Comparison of ENCODE assay signal across 10 cellular contexts in genomic region chr21:29245104-29245643, GRCh38. TPM values are rescaled to one million over a fixed set of nuclear protein-coding genes. Genes with fewer than 3 reads are reported as not detected.
DNase-seq lines count a peak whose midpoint lies in the region; ATAC-seq and TF ChIP-seq lines count a peak whose summit lies in the region.
"Had no signal": no experiment of that assay in that cellular context is flagged by ENCODE, and none has a peak within 500 bp of the region (broad histone marks: within the 10 kb centered on the region; RNA-seq: fewer than 3 reads in every experiment).

No MANE protein-coding gene starts in this region.

- BruUV-seq in IMR-90 (replicated peaks; lab: Mats Ljungman, UMichigan), result no TSS peak

- H3K36me3 ChIP-seq in IMR-90 (ENCODE audit: control insufficient read depth, insufficient read depth, low read length) (no peaks in the 10 kb centered on the region), neutrophil (no peaks in the 10 kb centered on the region)

- peak overlapping the region; percentile 81 for H2AFZ ChIP-seq in IMR-90 (replicated peaks; ENCODE audit: low read length, poor library complexity)

- H3K27me3 ChIP-seq in IMR-90 (ENCODE audit: control insufficient read depth, insufficient read depth, low read length) (no peaks in the 10 kb centered on the region), neutrophil (no peaks in the 10 kb centered on the region)

- H3K9ac ChIP-seq in IMR-90 (ENCODE audit: low read depth, low read length), result no peak overlapping the region

- TF ChIP-seq CTCF in IMR-90 (conservative IDR thresholded peaks at IDR 0.05; ENCODE audit: low read depth, low read length) (no peak), neutrophil (IDR thresholded peaks at IDR 0.05) (no peak)

- DNase-seq in DMS53 (lab: John Stamatoyannopoulos, UW) (peak; percentile 30), DMS53 treated with DMSO at 0.1 percent for 48 hours (lab: John Stamatoyannopoulos, UW; ENCODE audit: unreplicated experiment) (no peak), IMR-90 (peak; percentile 61), anterior cingulate cortex (lab: John Stamatoyannopoulos, UW) (no peak)
- DNase-seq: NCI-H1694 treated with DMSO at 0.1 percent for 48 hours had no signal

- H3K9me1 ChIP-seq in IMR-90 (ENCODE audit: insufficient read depth, low read length), result peaks cover 7% of the 10 kb centered on the region

- ATAC-seq in GM21526 (IDR thresholded peaks at IDR 0.05; ENCODE audit: low FRiP score, unreplicated experiment) (peak; percentile 80), IMR-90 (ENCODE audit: low read depth) (peak; percentile 56), GM19467 (IDR thresholded peaks at IDR 0.05; ENCODE audit: unreplicated experiment) (no peak), HG03175 (IDR thresholded peaks at IDR 0.05; ENCODE audit: unreplicated experiment) (no peak)

- peak overlapping the region; percentile 5 for H2AK9ac ChIP-seq in IMR-90 (replicated peaks; ENCODE audit: low read depth, low read length, poor library complexity)

- peak overlapping the region; percentile 92 for H3K14ac ChIP-seq in IMR-90 (replicated peaks; ENCODE audit: low read depth, low read length)

- H4K8ac ChIP-seq in IMR-90 (ENCODE audit: low read depth in 2 of 2, low read length in 2 of 2), result peak overlapping the region in 1 of 2 experiments; percentile 59; a peak in 2 of 4 replicates

- no peaks in the 10 kb centered on the region for H4K20me1 ChIP-seq in IMR-90 (ENCODE audit: insufficient read depth, low read length)

- no peak overlapping the region for H3K4me3 ChIP-seq in IMR-90 (ENCODE audit: insufficient read depth, low read depth, low read length)
- no peak overlapping the region for H3K4me3 ChIP-seq in neutrophil (ENCODE audit: low read depth in 1 of 2, low read length in 1 of 2)

- H3K18ac ChIP-seq in IMR-90 (ENCODE audit: low read depth, low read length), result peak overlapping the region; percentile 63; the same call in 1 of the 2 replicates

- POLR2A ChIA-PET in IMR-90 (lab: Charles Lee; ENCODE audit: unreplicated experiment), result no interaction called here

- peak overlapping the region; percentile 43 for H4K5ac ChIP-seq in IMR-90 (ENCODE audit: low read depth, low read length)

- H4K91ac ChIP-seq in IMR-90 (ENCODE audit: insufficient read depth, low read depth, low read length), result peak overlapping the region; percentile 20; the same call in 1 of the 2 replicates

- dilution Hi-C loops in IMR-90 (cut with HindIII; ENCODE audit: low sequenced_read_pairs, unreplicated experiment), result no loop called here

- peak overlapping the region; percentile 63; the same call in 2 of the 3 replicates for H2BK15ac ChIP-seq in IMR-90 (ENCODE audit: low read depth, low read length)

- no peak overlapping the region for H3K56ac ChIP-seq in IMR-90 (ENCODE audit: extremely low read depth, insufficient read depth, low read length)

- peak overlapping the region; percentile 45 for H3K4ac ChIP-seq in IMR-90 (ENCODE audit: low read depth, low read length)

- H3K79me1 ChIP-seq in IMR-90 (ENCODE audit: low read depth in 1 of 2, low read length in 2 of 2), result 0 out of 4 replicates have a peak, but pooled peaks cover 0 to 3% of the 10 kb centered on the region in 2 experiments

- H3K4me1 ChIP-seq in IMR-90 (ENCODE audit: control insufficient read depth, insufficient read depth, low read length) (peaks cover 7% of the 10 kb centered on the region), neutrophil (ENCODE audit: control insufficient read depth in 1 of 2, insufficient read depth in 1 of 2, low read depth in 1 of 2, low read length in 1 of 2) (peaks cover 8 to 12% of the 10 kb centered on the region in 2 experiments)

- WGBS in IMR-90 (ENCODE audit: extremely low coverage in 2 of 2, insufficient read length in 1 of 2), 2 experiments, result 31% methylated on average over 2 of the region's 3 CpGs; no CpG with 5 or more reads in 1 of the 2 experiments

- CTCF ChIA-PET in IMR-90 (lab: Yijun Ruan, JAX), result interaction anchor here (0.8 kb wide), 1 partner anchor 20 kb away, joined by 3 read pairs; no protein-coding TSS in a partner anchor

- in situ Hi-C loops in IMR-90 (cut with MboI; ENCODE audit: low sequenced_read_pairs), result no loop called here

- peak overlapping the region; percentile 15; the same call in 1 of the 2 replicates for H3K27ac ChIP-seq in IMR-90 (ENCODE audit: insufficient read depth, low read length)
- peak overlapping the region; percentile 30 for H3K27ac ChIP-seq in neutrophil
- H3K27ac ChIP-seq: 22Rv1 had no signal

- TF ChIP-seq RAD21 in IMR-90 (IDR thresholded peaks at IDR 0.05; ENCODE audit: low read length), result no peak

- no peak for TF ChIP-seq POLR2A in IMR-90 (IDR thresholded peaks at IDR 0.05; ENCODE audit: low read depth, low read length)

- H2BK20ac ChIP-seq in IMR-90 (ENCODE audit: low read depth, low read length), result peak overlapping the region; percentile 85

- H3K23ac ChIP-seq in IMR-90 (ENCODE audit: low read depth, low read length), result peak overlapping the region; percentile 92

- H3K9me3 ChIP-seq in IMR-90 (ENCODE audit: control insufficient read depth, insufficient read depth, low read length) (no peaks in the 10 kb centered on the region), neutrophil (no peaks in the 10 kb centered on the region)

- peak overlapping the region; percentile 56 for H2BK5ac ChIP-seq in IMR-90 (ENCODE audit: low read depth, low read length, poor library complexity, severe bottlenecking)

- H2BK120ac ChIP-seq in IMR-90 (ENCODE audit: low read depth, low read length), result peak overlapping the region; percentile 75

- H3K4me2 ChIP-seq in IMR-90 (ENCODE audit: low read depth, low read length), result peak overlapping the region; percentile 29

- peak overlapping the region; percentile 67; the same call in 1 of the 2 replicates for H2AK5ac ChIP-seq in IMR-90 (ENCODE audit: low read depth, low read length)

- intact Hi-C loops in IMR-90 (cut with micrococcal nuclease), result no loop called here

TF ChIP-seq in IMR-90, 13 proteins besides CTCF, POLR2A, EP300 and RAD21:
- TF ChIP-seq RFX5 (IDR thresholded peaks at IDR 0.05; ENCODE audit: low read depth, low read length) (no peak), CEBPB (IDR thresholded peaks at IDR 0.05; ENCODE audit: low read depth, low read length) (peak; percentile 52; the same call in 1 of the 2 replicates), SMC3 (IDR thresholded peaks at IDR 0.05; ENCODE audit: low read depth, low read length) (no peak), BHLHE40 (IDR thresholded peaks at IDR 0.05; ENCODE audit: low read depth, low read length) (peak; percentile 64; the same call in 1 of the 2 replicates), MAZ (IDR thresholded peaks at IDR 0.05; ENCODE audit: borderline replicate concordance, low read depth, low read length) (no peak)
- TF ChIP-seq, protein P1, sequence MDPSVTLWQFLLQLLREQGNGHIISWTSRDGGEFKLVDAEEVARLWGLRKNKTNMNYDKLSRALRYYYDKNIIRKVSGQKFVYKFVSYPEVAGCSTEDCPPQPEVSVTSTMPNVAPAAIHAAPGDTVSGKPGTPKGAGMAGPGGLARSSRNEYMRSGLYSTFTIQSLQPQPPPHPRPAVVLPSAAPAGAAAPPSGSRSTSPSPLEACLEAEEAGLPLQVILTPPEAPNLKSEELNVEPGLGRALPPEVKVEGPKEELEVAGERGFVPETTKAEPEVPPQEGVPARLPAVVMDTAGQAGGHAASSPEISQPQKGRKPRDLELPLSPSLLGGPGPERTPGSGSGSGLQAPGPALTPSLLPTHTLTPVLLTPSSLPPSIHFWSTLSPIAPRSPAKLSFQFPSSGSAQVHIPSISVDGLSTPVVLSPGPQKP (IDR thresholded peaks at IDR 0.05; ENCODE audit: borderline replicate concordance, low read depth, low read length), result no peak

RNA-seq across cellular contexts. Expression of gene BACH1, which starts 53.5 kb away (rescaled TPM):
- 108 and 132 TPM in 2 replicates for total RNA-seq in IMR-90 (2012; rRNA removed)
- 19.6 and 23.1 TPM in 2 replicates for polyA plus RNA-seq in IMR-90 (2012; rRNA removed)
- 8.3 and 11.9 TPM in 2 replicates for polyA plus RNA-seq in IMR-90 (2012; cell fraction: cytosol; rRNA removed)
- polyA plus RNA-seq in IMR-90 (2012; cell fraction: nucleus; rRNA removed; ENCODE audit: low replicate concordance), result 7.9 and 44.3 TPM in 2 replicates

Comparison
In these comparisons a context has a peak if more than half of its experiments do, and no peak if none do; other contexts are left out.
1. DNase-seq: peak in DMS53 (single experiment) and IMR-90 (single experiment); none in DMS53 treated with DMSO at 0.1 percent for 48 hours (single experiment) and anterior cingulate cortex (0 of 58).
2. ATAC-seq: peak in GM21526 (single experiment) and IMR-90 (single experiment); none in GM19467 (single experiment) and HG03175 (single experiment).